Comparison of ENCODE assay signal across 10 cellular contexts in the genomic region with DNA sequence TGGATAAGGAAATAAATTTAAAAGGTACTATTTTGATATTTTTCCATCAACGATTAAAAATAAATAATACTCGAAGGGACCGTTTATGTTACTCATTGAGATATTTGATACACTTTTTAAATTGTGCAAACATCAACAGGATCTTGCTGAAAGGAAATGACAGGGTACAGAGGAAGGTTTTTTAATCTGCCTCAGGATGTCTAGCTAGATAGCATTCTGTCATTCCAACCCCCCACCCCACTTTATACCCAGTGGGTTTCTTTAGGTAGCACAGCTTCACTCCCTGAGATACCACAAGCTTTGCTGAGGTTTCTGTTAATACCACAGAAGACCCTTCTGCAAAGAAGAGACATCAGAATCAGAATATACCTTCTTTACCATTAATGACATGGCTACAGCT. TPM values are rescaled to one million over a fixed set of nuclear protein-coding genes. Genes with fewer than 3 reads are reported as not detected.
DNase-seq lines count a peak whose midpoint lies in the region; ATAC-seq and TF ChIP-seq lines count a peak whose summit lies in the region.
"Had no signal": no experiment of that assay in that cellular context is flagged by ENCODE, and none has a peak within 500 bp of the region (broad histone marks: within the 10 kb centered on the region; RNA-seq: fewer than 3 reads in every experiment).

No MANE protein-coding gene starts in this region.

- 0 to 2% (median 1%) methylated on average over 3 of the region's 3 CpGs for WGBS in heart left ventricle, 4 donors
- WGBS in mesenchymal stem cell = no CpG with 5 or more reads among the region's 3 CpGs
- 3% methylated on average over 3 of the region's 3 CpGs for WGBS in urinary bladder

- no peak overlapping the region for H3K23ac ChIP-seq in mesenchymal stem cell (ENCODE audit: low read length in 2 of 2)

- H3K36me3 ChIP-seq in heart left ventricle (no peaks in the 10 kb centered on the region), breast epithelium (no peaks in the 10 kb centered on the region), mesenchymal stem cell (ENCODE audit: control insufficient read depth in 1 of 2, insufficient read depth in 2 of 2, low read depth in 1 of 2, low read length in 2 of 2) (no peaks in the 10 kb centered on the region), urinary bladder (ENCODE audit: insufficient read depth) (no peaks in the 10 kb centered on the region), mucosa of descending colon (ENCODE audit: low read depth) (no peaks in the 10 kb centered on the region)

- H3K4me1 ChIP-seq in heart left ventricle (peaks cover 0 to 55% (median 29%) of the 10 kb centered on the region in 12 donors), breast epithelium (peaks cover 0 to 6% of the 10 kb centered on the region in 2 donors), mesenchymal stem cell (ENCODE audit: control insufficient read depth, insufficient read depth, low read depth, low read length) (no peaks in the 10 kb centered on the region), urinary bladder (ENCODE audit: insufficient read depth) (no peaks in the 10 kb centered on the region), mucosa of descending colon (ENCODE audit: low read depth) (peaks cover under 1% of the 10 kb centered on the region)

- H2AK5ac ChIP-seq in mesenchymal stem cell (ENCODE audit: low read length, severe bottlenecking) = no peak overlapping the region

- peak overlapping the region in 1 of 2 experiments; percentile 2 for H3K18ac ChIP-seq in mesenchymal stem cell (ENCODE audit: low read depth in 1 of 2, low read length in 2 of 2)

- TF ChIP-seq POLR2A in heart left ventricle (IDR thresholded peaks at IDR 0.05) (no peak), breast epithelium (IDR thresholded peaks at IDR 0.05) (no peak)

- H3K79me1 ChIP-seq in mesenchymal stem cell (replicated peaks; ENCODE audit: low read length, poor library complexity, severe bottlenecking) = peaks cover 10% of the 10 kb centered on the region

- no peak overlapping the region for H3K14ac ChIP-seq in mesenchymal stem cell (ENCODE audit: low read length in 2 of 2)

- no peak overlapping the region for H2BK12ac ChIP-seq in mesenchymal stem cell (ENCODE audit: low read length in 2 of 2)

- H3K4me3 ChIP-seq in heart left ventricle (peak overlapping the region; percentile 49 to 97 (median 80)), breast epithelium (peak overlapping the region; percentile 69 to 89 (median 74)), mesenchymal stem cell (ENCODE audit: insufficient read depth in 1 of 2, low read depth in 1 of 2, low read length in 2 of 2) (peak overlapping the region in 1 of 2 experiments; percentile 92), urinary bladder (ENCODE audit: low read depth, low read length) (peak overlapping the region; percentile 95), mucosa of descending colon (no peak overlapping the region)

- H2BK5ac ChIP-seq in mesenchymal stem cell (ENCODE audit: low read depth, low read length, poor library complexity, severe bottlenecking) = no peak overlapping the region

- H3K9ac ChIP-seq in mesenchymal stem cell (ENCODE audit: low read length) = peak overlapping the region; percentile 99

- intact Hi-C loops in heart left ventricle (cut with DNase I) = loop anchor here (2.0 to 10.0 kb wide), 12 partner anchors 63 to 333 kb away; a partner anchor contains a TSS
- intact Hi-C loops in cardiac septum (cut with DNase I) = loop anchor here (10.0 kb wide), 1 partner anchor 326 kb away; a partner anchor contains a TSS
- intact Hi-C loops in breast epithelium (cut with DNase I; ENCODE audit: low total_unique reads) = no loop called here
- intact Hi-C loops in mucosa of descending colon (cut with DNase I, micrococcal nuclease) = loop anchor here in 1 of 2 donors (5.0 kb wide), 1 partner anchor 408 kb away; no protein-coding TSS in a partner anchor

- peaks cover 0 to 27% (median 0%) of the 10 kb centered on the region in 12 donors for H3K9me3 ChIP-seq in heart left ventricle
- peaks cover 0 to 9% of the 10 kb centered on the region in 2 donors for H3K9me3 ChIP-seq in breast epithelium
- peaks cover 15% of the 10 kb centered on the region for H3K9me3 ChIP-seq in mesenchymal stem cell (ENCODE audit: control insufficient read depth, low read length)
- H3K9me3 ChIP-seq in mucosa of descending colon = peaks cover 8% of the 10 kb centered on the region

- DNase-seq in heart left ventricle (no peak), cardiac septum (ENCODE audit: low spot score) (no peak), breast epithelium (ENCODE audit: low spot score in 2 of 2) (no peak), mesenchymal stem cell (no peak), mucosa of descending colon (no peak), SW 1271 (lab: John Stamatoyannopoulos, UW) (no peak), SIG-M5 treated with dmso at 0.1 percent for 504 hours (lab: John Stamatoyannopoulos, UW; ENCODE audit: unreplicated experiment) (no peak)
- DNase-seq: activated naive CD4-positive, alpha-beta T cell; DMS79 had no signal

- H4K91ac ChIP-seq in mesenchymal stem cell (ENCODE audit: low read length) = no peak overlapping the region

- H3K4ac ChIP-seq in mesenchymal stem cell (ENCODE audit: low read depth in 1 of 2, low read length in 2 of 2) = no peak overlapping the region

- no peak overlapping the region for H2AFZ ChIP-seq in mesenchymal stem cell (ENCODE audit: low read depth, low read length)

- ATAC-seq in heart left ventricle = peak in 1 of 4 donors; percentile 12
- no peak for ATAC-seq in mucosa of descending colon

- H2BK15ac ChIP-seq in mesenchymal stem cell (ENCODE audit: low read depth, poor library complexity, severe bottlenecking) = no peak overlapping the region

- H3K27ac ChIP-seq in heart left ventricle (peak overlapping the region; percentile 94 to 99 (median 96)), breast epithelium (peak overlapping the region; percentile 75 to 91), mesenchymal stem cell (ENCODE audit: low read length, poor library complexity, severe bottlenecking) (no peak overlapping the region), urinary bladder (ENCODE audit: low read depth) (peak overlapping the region; percentile 67)

- no peaks in the 10 kb centered on the region for H3K27me3 ChIP-seq in heart left ventricle
- H3K27me3 ChIP-seq in breast epithelium = no peaks in the 10 kb centered on the region
- no peaks in the 10 kb centered on the region for H3K27me3 ChIP-seq in mesenchymal stem cell (ENCODE audit: control insufficient read depth in 1 of 2, insufficient read depth in 1 of 2, low read length in 2 of 2)

- no peak for TF ChIP-seq CTCF in heart left ventricle (IDR thresholded peaks at IDR 0.05)
- TF ChIP-seq CTCF in breast epithelium (IDR thresholded peaks at IDR 0.05) = no peak
- no peak for TF ChIP-seq CTCF in mucosa of descending colon (IDR thresholded peaks at IDR 0.05)

- H4K8ac ChIP-seq in mesenchymal stem cell (ENCODE audit: low read length) = no peak overlapping the region

- no peak overlapping the region for H2BK120ac ChIP-seq in mesenchymal stem cell (ENCODE audit: low read depth, low read length)

- H3K4me2 ChIP-seq in mesenchymal stem cell (ENCODE audit: low read length, poor library complexity, severe bottlenecking) = peak overlapping the region; percentile 54

RNA-seq across cellular contexts. Expression of a gene that starts 1.2 kb away (rescaled TPM):
- total RNA-seq in heart left ventricle = 100 to 1,000 TPM in 1 of 9 donors, 10 to 100 TPM in 8; 47.8 to 101 (median 68.3) TPM
- 10 to 100 TPM; 10.2 to 17.9 TPM for polyA plus RNA-seq in heart left ventricle
- total RNA-seq in cardiac septum = 59.3 TPM
- total RNA-seq in breast epithelium = 10 to 100 TPM; 27.5 to 53.3 (median 52.4) TPM
- polyA plus RNA-seq in mesenchymal stem cell (2013, experiment 1 of 2) = 41.5 TPM
- polyA plus RNA-seq in mesenchymal stem cell (2013, experiment 2 of 2) = 38.1 TPM
- total RNA-seq in urinary bladder = 160 TPM
- polyA plus RNA-seq in urinary bladder = 11.2 TPM
- 10 to 100 TPM; 49.5 to 70.8 (median 53.4) TPM for total RNA-seq in mucosa of descending colon
